Comparison of ENCODE assay signal across 10 cellular contexts in the genomic region with DNA sequence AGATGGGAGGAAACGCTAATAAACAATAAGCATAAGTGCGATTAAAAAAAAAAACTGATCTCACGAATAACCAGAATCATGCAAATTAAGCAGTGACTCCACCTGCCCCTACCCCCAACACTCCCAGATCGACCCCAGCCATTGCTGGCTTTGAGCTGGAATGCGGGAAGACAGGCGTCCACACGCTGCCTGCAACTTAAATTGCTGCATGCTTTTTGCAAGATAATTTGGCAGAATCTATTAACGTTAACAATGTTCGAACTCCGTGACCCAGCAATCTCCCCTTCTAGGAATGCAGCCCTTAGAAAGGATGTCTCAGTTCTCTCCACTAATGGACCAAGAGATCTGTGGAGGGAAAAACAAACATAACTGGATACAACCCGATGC. TPM values are rescaled to one million over a fixed set of nuclear protein-coding genes. Genes with fewer than 3 reads are reported as not detected.
DNase-seq lines count a peak whose midpoint lies in the region; ATAC-seq, FAIRE-seq and TF ChIP-seq lines count a peak whose summit lies in the region.
"Had no signal": no experiment of that assay in that cellular context is flagged by ENCODE, and none has a peak within 500 bp of the region (broad histone marks: within the 10 kb centered on the region; RNA-seq: fewer than 3 reads in every experiment).

No MANE protein-coding gene starts in this region.

- peaks cover 16% of the 10 kb centered on the region; the same call in 1 of the 2 replicates for H3K79me2 ChIP-seq in HCT116 (ENCODE audit: insufficient read depth, low read length)

- no peaks in the 10 kb centered on the region for H3K9me3 Mint-ChIP-seq in neural crest cell

- H3K27me3 Mint-ChIP-seq in neural crest cell (ENCODE audit: low read depth) = peaks cover 21% of the 10 kb centered on the region

- TF ChIP-seq CTCF in C4-2B (conservative IDR thresholded peaks at IDR 0.05) (no peak), HCT116 (IDR thresholded peaks at IDR 0.05 in 2 of 3, conservative IDR thresholded peaks at IDR 0.05 in 1 of 3; ENCODE audit: borderline replicate concordance in 1 of 3, insufficient read depth in 1 of 3, low read depth in 2 of 3, low read length in 2 of 3) (no peak), neural crest cell (conservative IDR thresholded peaks at IDR 0.05) (no peak), D721Med (IDR thresholded peaks at IDR 0.05; ENCODE audit: insufficient read depth, missing control alignments) (no peak)

- H3K27ac ChIP-seq in C4-2B (peak overlapping the region; percentile 96), HCT116 (ENCODE audit: low read depth, low read length) (no peak overlapping the region), ectodermal cell (ENCODE audit: insufficient read depth, low read depth, low read length, poor library complexity, severe bottlenecking) (no peak overlapping the region)

- H3K4me3 Mint-ChIP-seq in neural crest cell = peak overlapping the region; percentile 86

- no peak for TF ChIP-seq POLR2A in HCT116 (IDR thresholded peaks at IDR 0.05; ENCODE audit: borderline replicate concordance, extremely low read depth, insufficient read depth, insufficient read length)

- RAD21 ChIA-PET in HCT116 (lab: Charles Lee; ENCODE audit: low non-redundant PET in 1 of 2, low total read pairs in 2 of 2, uncharacterized antibody in 2 of 2, unreplicated experiment in 2 of 2) = no interaction called here

- 31 to 35% methylated on average over 11 of the region's 11 CpGs for WGBS in ectodermal cell, 2 experiments

- H3K36me3 ChIP-seq in HCT116 (ENCODE audit: control insufficient read depth in 1 of 2, insufficient read depth in 2 of 2, low read length in 2 of 2) = peaks cover 0 to 12% of the 10 kb centered on the region in 2 experiments; a peak in 2 of 4 replicates
- no peaks in the 10 kb centered on the region for H3K36me3 ChIP-seq in ectodermal cell (ENCODE audit: control insufficient read depth, insufficient read depth, low read length)

- no peaks in the 10 kb centered on the region for H3K27me3 ChIP-seq in HCT116 (ENCODE audit: insufficient read depth, low read length)
- H3K27me3 ChIP-seq in ectodermal cell (ENCODE audit: control insufficient read depth, insufficient read depth, low read length, poor library complexity, severe bottlenecking) = peaks cover 38% of the 10 kb centered on the region

- H3K4me1 ChIP-seq in HCT116 (ENCODE audit: control insufficient read depth in 1 of 2, insufficient read depth in 2 of 2, low read length in 2 of 2) = peaks cover 20 to 51% of the 10 kb centered on the region in 2 experiments; a peak in 3 of 4 replicates
- H3K4me1 ChIP-seq in ectodermal cell (ENCODE audit: control insufficient read depth, insufficient read depth, low read length) = peaks cover 39% of the 10 kb centered on the region

- POLR2A ChIA-PET in HCT116 (lab: Charles Lee) = interaction anchor here (0.9 kb wide), 1 partner anchor 33 kb away, joined by 5 read pairs; no protein-coding TSS in a partner anchor

- no peak overlapping the region for H2AFZ ChIP-seq in HCT116 (ENCODE audit: low read depth, low read length, poor library complexity, severe bottlenecking)

- H3K9me2 ChIP-seq in HCT116 (ENCODE audit: insufficient read depth) = no peaks in the 10 kb centered on the region

- H3K4me1 Mint-ChIP-seq in neural crest cell = peaks cover 30% of the 10 kb centered on the region

- no peaks in the 10 kb centered on the region; the same call in 1 of the 2 replicates for H4K20me1 ChIP-seq in HCT116 (ENCODE audit: insufficient read depth)

- peak overlapping the region; percentile 83; the same call in 1 of the 2 replicates for H3K9ac ChIP-seq in HCT116 (ENCODE audit: low read length)

- no peak for DNase-seq in HCT116 (ENCODE audit: low read depth, low spot score)
- no peak for DNase-seq in neural crest cell (ENCODE audit: low read depth, low spot score)
- no peak for DNase-seq in AG08395 (ENCODE audit: low spot score)
- no peak for DNase-seq in NCI-H524 (lab: John Stamatoyannopoulos, UW)
- DNase-seq in D721Med (ENCODE audit: insufficient read length, low spot score) = no peak
- DNase-seq: NCI-H1092, NCI-H510A had no signal

- TF ChIP-seq RAD21 in HCT116 (IDR thresholded peaks at IDR 0.05; ENCODE audit: low read depth) = no peak

- ATAC-seq in HCT116 = no peak

- CTCF ChIA-PET in HCT116 (lab: Charles Lee) = no interaction called here

- no peak overlapping the region for H3K4me3 ChIP-seq in HCT116 (replicated peaks in 1 of 2; ENCODE audit: low read depth in 1 of 2, low read length in 2 of 2)
- H3K4me3 ChIP-seq in ectodermal cell (ENCODE audit: insufficient read depth, low read depth, low read length) = peak overlapping the region; percentile 67

- BruUV-seq in HCT116 (replicated peaks; lab: Mats Ljungman, UMichigan) = no TSS peak

- peaks cover 8% of the 10 kb centered on the region for H3K36me3 Mint-ChIP-seq in neural crest cell (ENCODE audit: low read depth)

- H3K4me2 ChIP-seq in HCT116 (ENCODE audit: low read length) = peak overlapping the region; percentile 82

- intact Hi-C loops in HCT116 (cut with micrococcal nuclease) = no loop called here

- H3K27ac Mint-ChIP-seq in neural crest cell (ENCODE audit: unreplicated experiment) = no peak overlapping the region

- no peaks in the 10 kb centered on the region for H3K9me3 ChIP-seq in HCT116 (ENCODE audit: control insufficient read depth in 1 of 2, insufficient read depth in 1 of 2, low read depth in 1 of 2, low read length in 2 of 2)
- H3K9me3 ChIP-seq in ectodermal cell (ENCODE audit: control insufficient read depth, low read length) = no peaks in the 10 kb centered on the region

- FAIRE-seq in D721Med (lab: Jason Lieb, UNC) = no peak
- FAIRE-seq: kidney had no signal

TF ChIP-seq in HCT116, 20 proteins besides CTCF, POLR2A, EP300 and RAD21 (continues in another document):
- TF ChIP-seq EZH2 (IDR thresholded peaks at IDR 0.05) = no peak
- TF ChIP-seq, protein P1, sequence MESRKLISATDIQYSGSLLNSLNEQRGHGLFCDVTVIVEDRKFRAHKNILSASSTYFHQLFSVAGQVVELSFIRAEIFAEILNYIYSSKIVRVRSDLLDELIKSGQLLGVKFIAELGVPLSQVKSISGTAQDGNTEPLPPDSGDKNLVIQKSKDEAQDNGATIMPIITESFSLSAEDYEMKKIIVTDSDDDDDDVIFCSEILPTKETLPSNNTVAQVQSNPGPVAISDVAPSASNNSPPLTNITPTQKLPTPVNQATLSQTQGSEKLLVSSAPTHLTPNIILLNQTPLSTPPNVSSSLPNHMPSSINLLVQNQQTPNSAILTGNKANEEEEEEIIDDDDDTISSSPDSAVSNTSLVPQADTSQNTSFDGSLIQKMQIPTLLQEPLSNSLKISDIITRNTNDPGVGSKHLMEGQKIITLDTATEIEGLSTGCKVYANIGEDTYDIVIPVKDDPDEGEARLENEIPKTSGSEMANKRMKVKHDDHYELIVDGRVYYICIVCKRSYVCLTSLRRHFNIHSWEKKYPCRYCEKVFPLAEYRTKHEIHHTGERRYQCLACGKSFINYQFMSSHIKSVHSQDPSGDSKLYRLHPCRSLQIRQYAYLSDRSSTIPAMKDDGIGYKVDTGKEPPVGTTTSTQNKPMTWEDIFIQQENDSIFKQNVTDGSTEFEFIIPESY (IDR thresholded peaks at IDR 0.05; ENCODE audit: extremely low read depth, insufficient replicate concordance, low read length) = no peak
- TF ChIP-seq JUND (IDR thresholded peaks at IDR 0.05) = no peak
- no peak for TF ChIP-seq ELF1 (IDR thresholded peaks at IDR 0.05; ENCODE audit: borderline replicate concordance, low read depth)
- no peak for TF ChIP-seq TCF7L2 (IDR thresholded peaks at IDR 0.05; ENCODE audit: borderline replicate concordance, extremely low read depth, insufficient read depth, insufficient read length)
- no peak for TF ChIP-seq SIN3A (IDR thresholded peaks at IDR 0.05; ENCODE audit: low read depth)

RNA-seq across cellular contexts. Expression of gene CKB, which starts 0.9 kb away (rescaled TPM):
- total RNA-seq in HCT116 (2021; ENCODE audit: unreplicated experiment) (605 TPM), neural crest cell (961 and 996 TPM in 2 replicates)
- 804 and 838 TPM in 2 replicates for polyA plus RNA-seq in HCT116 (2012)
- polyA plus RNA-seq in ectodermal cell (2013, experiment 1 of 4) = 293 TPM
- polyA plus RNA-seq in ectodermal cell (2013, experiment 2 of 4) = 253 TPM
- polyA plus RNA-seq in ectodermal cell (2013, experiment 3 of 4) = 281 TPM
- 303 TPM for polyA plus RNA-seq in ectodermal cell (2013, experiment 4 of 4)

RNA-seq across cellular contexts. Expression of gene TRMT61A, which starts 5.4 kb away (rescaled TPM):
- 14.9 TPM for total RNA-seq in HCT116 (2021; ENCODE audit: unreplicated experiment)
- polyA plus RNA-seq in HCT116 (2012) = 8.4 and 8.5 TPM in 2 replicates
- polyA plus RNA-seq in ectodermal cell (2013, experiment 1 of 4) = 4.6 TPM
- 4.4 TPM for polyA plus RNA-seq in ectodermal cell (2013, experiment 2 of 4)
- polyA plus RNA-seq in ectodermal cell (2013, experiment 3 of 4) = 3.9 TPM
- 3.8 TPM for polyA plus RNA-seq in ectodermal cell (2013, experiment 4 of 4)
- total RNA-seq in neural crest cell = 10.9 and 12.5 TPM in 2 replicates

RNA-seq across cellular contexts. Expression of gene BAG5, which starts 38.9 kb away (rescaled TPM):
- total RNA-seq in HCT116 (2021; ENCODE audit: unreplicated experiment) (27.0 TPM), neural crest cell (32.1 and 33.5 TPM in 2 replicates)
- 8.0 and 10.5 TPM in 2 replicates for polyA plus RNA-seq in HCT116 (2012)
- 28.7 TPM for polyA plus RNA-seq in ectodermal cell (2013, experiment 1 of 4)
- 26.9 TPM for polyA plus RNA-seq in ectodermal cell (2013, experiment 2 of 4)
- polyA plus RNA-seq in ectodermal cell (2013, experiment 3 of 4) = 18.3 TPM
- 21.0 TPM for polyA plus RNA-seq in ectodermal cell (2013, experiment 4 of 4)

RNA-seq across cellular contexts. Expression of gene COA8, which starts 39.2 kb away (rescaled TPM):
- total RNA-seq in HCT116 (2021; ENCODE audit: unreplicated experiment) = 29.4 TPM
- 15.6 and 18.0 TPM in 2 replicates for polyA plus RNA-seq in HCT116 (2012)
- polyA plus RNA-seq in ectodermal cell (2013, experiment 1 of 4) = 28.8 TPM
- 32.2 TPM for polyA plus RNA-seq in ectodermal cell (2013, experiment 2 of 4)
- polyA plus RNA-seq in ectodermal cell (2013, experiment 3 of 4) = 31.8 TPM
- 51.8 TPM for polyA plus RNA-seq in ectodermal cell (2013, experiment 4 of 4)
- 33.7 and 37.2 TPM in 2 replicates for total RNA-seq in neural crest cell
